23 cellular contexts compared by ENCODE assay signal in the genomic region with DNA sequence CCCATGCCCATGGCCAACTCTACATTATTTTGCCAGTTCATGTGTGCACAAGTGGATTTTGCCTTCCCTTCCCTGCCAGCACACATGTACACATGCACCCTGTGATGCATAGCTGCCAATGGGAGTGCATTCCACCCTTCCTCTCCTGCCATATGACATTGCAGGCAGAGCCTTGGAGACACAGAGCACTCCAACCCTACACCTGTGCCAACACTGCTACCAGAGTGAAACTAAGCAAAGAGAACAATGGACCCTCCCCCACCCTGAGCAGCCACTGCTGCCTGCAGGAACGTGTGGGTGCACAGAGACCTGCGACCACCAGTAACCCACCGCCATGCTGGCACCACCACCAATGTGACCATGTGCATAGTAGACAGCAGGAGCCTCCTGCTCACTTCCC.
DNase-seq lines count a peak whose midpoint lies in the region; ATAC-seq and TF ChIP-seq lines count a peak whose summit lies in the region.
"Had no signal": no experiment of that assay in that cellular context is flagged by ENCODE, and none has a peak within 500 bp of the region (broad histone marks: within the 10 kb centered on the region; RNA-seq: fewer than 3 reads in every experiment).

No MANE protein-coding gene starts in this region.

- no peaks in the 10 kb centered on the region for H3K27me3 Mint-ChIP-seq in activated CD4-positive, alpha-beta T cell treated with anti-CD3 and anti-CD28 coated beads for 36 hours
- H3K27me3 Mint-ChIP-seq in activated CD4-positive, alpha-beta T cell treated with anti-CD3 and anti-CD28 coated beads, Interleukin-2, amount 10 ng/mL, durations not matched to agents 24 days and 14 days = no peaks in the 10 kb centered on the region
- H3K27me3 Mint-ChIP-seq: CD4-positive, alpha-beta memory T cell had no signal

- peak overlapping the region; percentile 37 for H3K27ac Mint-ChIP-seq in activated CD4-positive, alpha-beta T cell treated with anti-CD3 and anti-CD28 coated beads for 36 hours
- no peak overlapping the region for H3K27ac Mint-ChIP-seq in activated CD4-positive, alpha-beta T cell treated with anti-CD3 and anti-CD28 coated beads, Interleukin-2, amount 10 ng/mL, durations not matched to agents 24 days and 14 days
- H3K27ac Mint-ChIP-seq: CD14-positive monocyte had no signal

- H3K4me3 Mint-ChIP-seq in activated CD4-positive, alpha-beta T cell treated with anti-CD3 and anti-CD28 coated beads for 36 hours = no peak overlapping the region
- no peak overlapping the region for H3K4me3 Mint-ChIP-seq in activated CD4-positive, alpha-beta T cell treated with anti-CD3 and anti-CD28 coated beads, Interleukin-2, amount 10 ng/mL, durations not matched to agents 24 days and 14 days
- H3K4me3 Mint-ChIP-seq: CD14-positive monocyte; CD4-positive, alpha-beta memory T cell had no signal

- 60 to 82% methylated on average over 3 of the region's 3 CpGs for WGBS in aorta, 2 donors

- H4K20me1 ChIP-seq in DND-41 (ENCODE audit: insufficient read depth, low read length) = no peaks in the 10 kb centered on the region
- H4K20me1 ChIP-seq: BLaER1 treated with 17β-estradiol and CSF1 and Interleukin-3, amounts not matched to agents 10 nM and 100 nM had no signal

- no peak overlapping the region for H3K9ac ChIP-seq in DND-41 (ENCODE audit: low read depth, low read length)
- H3K9ac ChIP-seq: BLaER1 treated with 17β-estradiol and CSF1 and Interleukin-3, amounts not matched to agents 10 nM and 100 nM; GM23248 had no signal

- H3K27ac ChIP-seq in DND-41 (ENCODE audit: low read length) = peak overlapping the region; percentile 66
- H3K27ac ChIP-seq in KOPT-K1 (ENCODE audit: low read depth, low read length, poor library complexity, severe bottlenecking) = peak overlapping the region; percentile 94
- H3K27ac ChIP-seq in aorta (ENCODE audit: low read depth in 1 of 2, low read length in 2 of 2) = no peak overlapping the region
- H3K27ac ChIP-seq: A549; BLaER1 treated with 17β-estradiol and CSF1 and Interleukin-3, amounts not matched to agents 10 nM and 100 nM; GM23248 had no signal

- POLR2A ChIA-PET in activated CD4-positive, alpha-beta T cell treated with anti-CD3 and anti-CD28 coated beads for 36 hours (lab: Charles Lee) = no interaction called here

- H3K36me3 Mint-ChIP-seq in activated CD4-positive, alpha-beta T cell treated with anti-CD3 and anti-CD28 coated beads for 36 hours (ENCODE audit: low read depth) = no peaks in the 10 kb centered on the region
- peaks cover 2% of the 10 kb centered on the region for H3K36me3 Mint-ChIP-seq in activated CD4-positive, alpha-beta T cell treated with anti-CD3 and anti-CD28 coated beads, Interleukin-2, amount 10 ng/mL, durations not matched to agents 24 days and 14 days (ENCODE audit: low read depth)
- H3K36me3 Mint-ChIP-seq: CD14-positive monocyte had no signal

- no peak overlapping the region for H3K4me2 ChIP-seq in DND-41 (ENCODE audit: insufficient read depth, low read length)
- H3K4me2 ChIP-seq: A549; BLaER1 treated with 17β-estradiol and CSF1 and Interleukin-3, amounts not matched to agents 10 nM and 100 nM had no signal

- no peaks in the 10 kb centered on the region for H3K9me3 Mint-ChIP-seq in activated CD4-positive, alpha-beta T cell treated with anti-CD3 and anti-CD28 coated beads for 36 hours (ENCODE audit: low read depth)
- H3K9me3 Mint-ChIP-seq in activated CD4-positive, alpha-beta T cell treated with anti-CD3 and anti-CD28 coated beads, Interleukin-2, amount 10 ng/mL, durations not matched to agents 24 days and 14 days = no peaks in the 10 kb centered on the region
- H3K9me3 Mint-ChIP-seq: CD14-positive monocyte had no signal

- H3K4me1 ChIP-seq in DND-41 (ENCODE audit: insufficient read depth, low read length) = peaks cover 49% of the 10 kb centered on the region
- H3K4me1 ChIP-seq in aorta (ENCODE audit: control insufficient read depth in 1 of 2, insufficient read depth in 2 of 2, low read length in 2 of 2) = no peaks in the 10 kb centered on the region
- H3K4me1 ChIP-seq: A549, BE2C, Caco-2 had no signal

- H3K36me3 ChIP-seq in DND-41 (ENCODE audit: insufficient read depth, low read length) = no peaks in the 10 kb centered on the region
- H3K36me3 ChIP-seq in KOPT-K1 (ENCODE audit: insufficient read depth, low read length) = no peaks in the 10 kb centered on the region
- no peaks in the 10 kb centered on the region for H3K36me3 ChIP-seq in aorta (ENCODE audit: control insufficient read depth in 1 of 2, insufficient read depth in 2 of 2, low read length in 1 of 2)
- H3K36me3 ChIP-seq: BE2C; BLaER1 treated with 17β-estradiol and CSF1 and Interleukin-3, amounts not matched to agents 10 nM and 100 nM had no signal

- no peaks in the 10 kb centered on the region for H3K9me3 ChIP-seq in DND-41 (ENCODE audit: insufficient read depth, low read length, severe bottlenecking)
- H3K9me3 ChIP-seq in KOPT-K1 (ENCODE audit: insufficient read depth, low read length, poor library complexity, severe bottlenecking) = no peaks in the 10 kb centered on the region
- no peaks in the 10 kb centered on the region for H3K9me3 ChIP-seq in aorta (ENCODE audit: control insufficient read depth, low read length)
- H3K9me3 ChIP-seq: A549; BE2C; BLaER1 treated with 17β-estradiol and CSF1 and Interleukin-3, amounts not matched to agents 10 nM and 100 nM; Caco-2 had no signal

- H3K27me3 ChIP-seq in DND-41 (ENCODE audit: insufficient read depth, low read length, poor library complexity) = no peaks in the 10 kb centered on the region
- no peaks in the 10 kb centered on the region for H3K27me3 ChIP-seq in aorta (ENCODE audit: control insufficient read depth in 1 of 2, insufficient read depth in 2 of 2, low read length in 1 of 2)
- H3K27me3 ChIP-seq: BE2C had no signal

- H3K4me3 ChIP-seq in DND-41 (ENCODE audit: low read depth in 1 of 2, low read length in 2 of 2) (no peak overlapping the region), aorta (ENCODE audit: low read length in 2 of 2) (no peak overlapping the region)
- H3K4me3 ChIP-seq: A549; BLaER1 treated with 17β-estradiol and CSF1 and Interleukin-3, amounts not matched to agents 10 nM and 100 nM; GM12878; GM23248 had no signal

- DNase-seq in activated CD4-positive, alpha-beta T cell treated with anti-CD3 and anti-CD28 coated beads for 36 hours = no peak
- no peak for DNase-seq in activated CD4-positive, alpha-beta T cell treated with anti-CD3 and anti-CD28 coated beads, Interleukin-2, amount 10 ng/mL, durations not matched to agents 24 days and 14 days
- DNase-seq in DND-41 (peak; percentile 16), aorta (no peak), COLO829 (ENCODE audit: low spot score) (no peak)
- DNase-seq: 8988T; ACHN; AML-193; BE2C; Caco-2; CD4-positive, alpha-beta memory T cell; DMS153; EL; GDM1; GM23248; H7; HCEC 1CT had no signal

- H2AFZ ChIP-seq in DND-41 (ENCODE audit: low read depth, low read length) = no peak overlapping the region
- H2AFZ ChIP-seq: GM23248 had no signal

- intact Hi-C loops in activated CD4-positive, alpha-beta T cell treated with anti-CD3 and anti-CD28 coated beads for 36 hours (cut with DNase I, micrococcal nuclease) = loop anchor here (5.0 kb wide), 2 partner anchors 44 to 79 kb away; partner anchors contain the start of gene ITM2A (in 1 of the 2)
- intact Hi-C loops in activated CD4-positive, alpha-beta T cell treated with anti-CD3 and anti-CD28 coated beads, Interleukin-2, amount 10 ng/mL, durations not matched to agents 24 days and 14 days (cut with micrococcal nuclease) = no loop called here
- intact Hi-C loops in aorta (cut with DNase I) = no loop called here

- CTCF ChIA-PET in activated CD4-positive, alpha-beta T cell treated with anti-CD3 and anti-CD28 coated beads for 36 hours (lab: Charles Lee) = no interaction called here

- peaks cover 44% of the 10 kb centered on the region for H3K4me1 Mint-ChIP-seq in activated CD4-positive, alpha-beta T cell treated with anti-CD3 and anti-CD28 coated beads for 36 hours
- H3K4me1 Mint-ChIP-seq in activated CD4-positive, alpha-beta T cell treated with anti-CD3 and anti-CD28 coated beads, Interleukin-2, amount 10 ng/mL, durations not matched to agents 24 days and 14 days = peaks cover 36% of the 10 kb centered on the region
- H3K4me1 Mint-ChIP-seq: CD14-positive monocyte had no signal

- ATAC-seq in activated CD4-positive, alpha-beta T cell treated with anti-CD3 and anti-CD28 coated beads for 36 hours = no peak
- ATAC-seq in DND-41 (ENCODE audit: insufficient read depth, low read depth) (peak; percentile 30), aorta (ENCODE audit: low FRiP score) (peak; percentile 29), HG02840 (IDR thresholded peaks at IDR 0.05; ENCODE audit: low FRiP score, unreplicated experiment) (no peak)
- ATAC-seq: A549, GM12878 had no signal

- no peak for TF ChIP-seq CTCF in DND-41 (IDR thresholded peaks at IDR 0.05; ENCODE audit: borderline replicate concordance, extremely low read depth, low read length, poor library complexity, severe bottlenecking)

- H3K79me2 ChIP-seq in DND-41 (ENCODE audit: insufficient read depth, low read length) = no peaks in the 10 kb centered on the region

Comparison
In these comparisons a context has a peak if more than half of its experiments do, and no peak if none do; other contexts are left out.
1. intact Hi-C loops: an anchor here in activated CD4-positive, alpha-beta T cell treated with anti-CD3 and anti-CD28 coated beads for 36 hours (5.0 kb wide); none called in activated CD4-positive, alpha-beta T cell treated with anti-CD3 and anti-CD28 coated beads, Interleukin-2, amount 10 ng/mL, durations not matched to agents 24 days and 14 days and aorta.
2. ATAC-seq: peak in DND-41 (single experiment) and aorta (single experiment); none in activated CD4-positive, alpha-beta T cell treated with anti-CD3 and anti-CD28 coated beads for 36 hours (single experiment) and HG02840 (single experiment).
3. H3K27ac ChIP-seq: peak in DND-41 (single experiment) and KOPT-K1 (single experiment); none in aorta (0 of 2).